10 cellular contexts compared by ENCODE assay signal in the genomic region with DNA sequence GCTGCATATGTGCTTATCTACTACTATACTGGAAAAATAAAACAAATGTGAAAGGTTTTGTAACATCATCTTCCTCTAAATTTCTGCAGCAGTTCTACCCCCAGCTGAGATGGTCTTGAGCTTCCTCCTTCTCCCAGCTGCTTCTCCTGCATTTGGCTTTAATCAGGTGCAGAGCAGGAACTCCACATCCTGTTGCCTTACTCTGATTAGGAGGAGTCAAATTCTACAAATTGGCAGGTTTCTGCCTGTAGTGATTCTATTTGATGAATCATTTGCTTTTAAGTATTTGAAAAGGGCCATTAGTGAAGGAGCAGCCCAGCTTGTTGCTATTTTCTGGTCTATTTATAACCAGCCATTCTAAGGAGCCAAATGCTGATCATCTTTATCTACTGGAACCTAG.
DNase-seq lines count a peak whose midpoint lies in the region; ATAC-seq, FAIRE-seq and TF ChIP-seq lines count a peak whose summit lies in the region.
"Had no signal": no experiment of that assay in that cellular context is flagged by ENCODE, and none has a peak within 500 bp of the region (broad histone marks: within the 10 kb centered on the region; RNA-seq: fewer than 3 reads in every experiment).

No MANE protein-coding gene starts in this region.

- no peak overlapping the region for H3K4me3 ChIP-seq in epithelial cell of esophagus (ENCODE audit: low read length)

- no peak overlapping the region for H3K27ac Mint-ChIP-seq in activated T-helper 2 cell treated with anti-CD3 and anti-CD28 coated beads, Interferon-gamma antibody, Interleukin-2, Interleukin-4, amounts not matched to agents 10 μg/mL and 5 μg/mL and 100 μg/mL, durations not matched to agents 14 hours and 24 hours and 36 hours
- no peak overlapping the region for H3K27ac Mint-ChIP-seq in H9
- H3K27ac Mint-ChIP-seq: effector memory CD8-positive, alpha-beta T cell had no signal

- H4K8ac ChIP-seq in H9 (replicated peaks; ENCODE audit: insufficient read length, low read depth, low read length), result no peak overlapping the region

- H4K91ac ChIP-seq in H9 (ENCODE audit: insufficient read length, low read depth, low read length), result no peak overlapping the region

- no peaks in the 10 kb centered on the region for H3K23me2 ChIP-seq in H9 (ENCODE audit: insufficient read length, low read depth, low read length, poor library complexity, severe bottlenecking)

- H3K4me3 Mint-ChIP-seq in activated T-helper 2 cell treated with anti-CD3 and anti-CD28 coated beads, Interferon-gamma antibody, Interleukin-2, Interleukin-4, amounts not matched to agents 10 μg/mL and 5 μg/mL and 100 μg/mL, durations not matched to agents 14 hours and 24 hours and 36 hours (ENCODE audit: low read depth), result no peak overlapping the region
- no peak overlapping the region for H3K4me3 Mint-ChIP-seq in H9
- H3K4me3 Mint-ChIP-seq: effector memory CD8-positive, alpha-beta T cell had no signal

- intact Hi-C loops in activated T-helper 2 cell treated with anti-CD3 and anti-CD28 coated beads, Interferon-gamma antibody, Interleukin-2, Interleukin-4, amounts not matched to agents 10 μg/mL and 5 μg/mL and 100 μg/mL, durations not matched to agents 14 hours and 24 hours and 36 hours (cut with micrococcal nuclease), result no loop called here

- H3K56ac ChIP-seq in H9 (ENCODE audit: insufficient read length, low read depth, low read length), result no peak overlapping the region

- H2BK20ac ChIP-seq in H9 (ENCODE audit: low read depth, low read length, poor library complexity, severe bottlenecking), result no peak overlapping the region

- H3K4me1 Mint-ChIP-seq in activated T-helper 2 cell treated with anti-CD3 and anti-CD28 coated beads, Interferon-gamma antibody, Interleukin-2, Interleukin-4, amounts not matched to agents 10 μg/mL and 5 μg/mL and 100 μg/mL, durations not matched to agents 14 hours and 24 hours and 36 hours (ENCODE audit: low read depth), result peaks cover 3% of the 10 kb centered on the region
- H3K4me1 Mint-ChIP-seq in H9, result peaks cover 11 to 13% of the 10 kb centered on the region in 2 experiments

- H3K79me1 ChIP-seq in H9 (ENCODE audit: insufficient read depth, low read depth, low read length, poor library complexity, severe bottlenecking), result no peaks in the 10 kb centered on the region

- no peak overlapping the region for H3K4me2 ChIP-seq in H9 (ENCODE audit: insufficient read depth, insufficient read length, low read length)

- H3K27ac ChIP-seq in H9 (ENCODE audit: insufficient read length, low read depth, low read length), result no peak overlapping the region

- no peak overlapping the region for H2AK5ac ChIP-seq in H9 (ENCODE audit: insufficient read length, low read length)

- peaks cover 16% of the 10 kb centered on the region for H3K27me3 Mint-ChIP-seq in activated T-helper 2 cell treated with anti-CD3 and anti-CD28 coated beads, Interferon-gamma antibody, Interleukin-2, Interleukin-4, amounts not matched to agents 10 μg/mL and 5 μg/mL and 100 μg/mL, durations not matched to agents 14 hours and 24 hours and 36 hours (ENCODE audit: low read depth)
- H3K27me3 Mint-ChIP-seq in H9 (ENCODE audit: low read depth), result no peaks in the 10 kb centered on the region
- H3K27me3 Mint-ChIP-seq: effector memory CD8-positive, alpha-beta T cell had no signal

- H2BK12ac ChIP-seq in H9 (ENCODE audit: insufficient read length, low read depth, low read length), result no peak overlapping the region

- no peaks in the 10 kb centered on the region for H3K9me3 ChIP-seq in H9 (ENCODE audit: control insufficient read depth, low read depth, low read length)
- H3K9me3 ChIP-seq: Caco-2 had no signal

- H4K5ac ChIP-seq in H9 (ENCODE audit: insufficient read length, low read depth, low read length), result no peak overlapping the region

- H3K79me2 ChIP-seq in H9 (ENCODE audit: insufficient read depth, low read length), result no peaks in the 10 kb centered on the region

- H2BK5ac ChIP-seq in H9 (ENCODE audit: insufficient read length, low read length), result no peak overlapping the region

- H3K18ac ChIP-seq in H9 (ENCODE audit: insufficient read length, low read depth, low read length), result no peak overlapping the region

- no peak overlapping the region for H2BK15ac ChIP-seq in H9 (ENCODE audit: low read depth, low read length)

- H3K4me1 ChIP-seq in H9 (ENCODE audit: insufficient read depth, low read length), result peaks cover 5% of the 10 kb centered on the region; the same call in 1 of the 2 replicates
- H3K4me1 ChIP-seq: Caco-2 had no signal

- no peak overlapping the region for H3K23ac ChIP-seq in H9 (ENCODE audit: insufficient read length, low read depth, low read length)

- no peak for TF ChIP-seq CTCF in epithelial cell of esophagus (IDR thresholded peaks at IDR 0.05; ENCODE audit: insufficient read depth, low read depth, low read length, missing control alignments)
- TF ChIP-seq CTCF in H9 (conservative IDR thresholded peaks at IDR 0.05), result no peak

- H2AFZ ChIP-seq in H9 (ENCODE audit: low read length), result no peak overlapping the region

- H2BK120ac ChIP-seq in H9 (ENCODE audit: low read depth, low read length, poor library complexity, severe bottlenecking), result no peak overlapping the region

- H3T11ph ChIP-seq in H9 (ENCODE audit: low read length), result no peak overlapping the region

- DNase-seq in A172 (ENCODE audit: low spot score) (peak; percentile 51), GM18507 (ENCODE audit: extremely low spot score, insufficient read length, low read depth) (no peak), NCI-H446 treated with DMSO at 0.1 percent for 48 hours (lab: John Stamatoyannopoulos, UW) (peak; percentile 48), epithelial cell of esophagus (ENCODE audit: low read depth) (peak; percentile 83), H9 (no peak)
- no peak for DNase-seq in activated T-helper 2 cell treated with anti-CD3 and anti-CD28 coated beads, Interferon-gamma antibody, Interleukin-2, Interleukin-4, amounts not matched to agents 10 μg/mL and 5 μg/mL and 100 μg/mL, durations not matched to agents 14 hours and 24 hours and 36 hours (ENCODE audit: low spot score)
- DNase-seq: Caco-2; effector memory CD8-positive, alpha-beta T cell had no signal

- no peaks in the 10 kb centered on the region for H3K27me3 ChIP-seq in H9 (ENCODE audit: insufficient read depth, low read length)

- no peaks in the 10 kb centered on the region for H3K36me3 Mint-ChIP-seq in activated T-helper 2 cell treated with anti-CD3 and anti-CD28 coated beads, Interferon-gamma antibody, Interleukin-2, Interleukin-4, amounts not matched to agents 10 μg/mL and 5 μg/mL and 100 μg/mL, durations not matched to agents 14 hours and 24 hours and 36 hours (ENCODE audit: low read depth)
- no peaks in the 10 kb centered on the region for H3K36me3 Mint-ChIP-seq in H9 (ENCODE audit: insufficient read depth in 1 of 3, low read depth in 3 of 3)

- no peak overlapping the region for H3K4ac ChIP-seq in H9 (ENCODE audit: low read depth, low read length)

- H3K9ac ChIP-seq in H9 (ENCODE audit: extremely low read depth, insufficient read length, low read length), result no peak overlapping the region

- ATAC-seq in HG03045 (IDR thresholded peaks at IDR 0.05; ENCODE audit: unreplicated experiment) (no peak), HG03378 (IDR thresholded peaks at IDR 0.05; ENCODE audit: unreplicated experiment) (no peak)
- ATAC-seq: effector memory CD8-positive, alpha-beta T cell had no signal

- H3K14ac ChIP-seq in H9 (ENCODE audit: insufficient read depth, low read length), result no peak overlapping the region

- peak; percentile 21 for FAIRE-seq in GM18507 (lab: Jason Lieb, UNC)

- H3K9me3 Mint-ChIP-seq in activated T-helper 2 cell treated with anti-CD3 and anti-CD28 coated beads, Interferon-gamma antibody, Interleukin-2, Interleukin-4, amounts not matched to agents 10 μg/mL and 5 μg/mL and 100 μg/mL, durations not matched to agents 14 hours and 24 hours and 36 hours, result peaks cover 5% of the 10 kb centered on the region
- H3K9me3 Mint-ChIP-seq in H9, result no peaks in the 10 kb centered on the region
- H3K9me3 Mint-ChIP-seq: effector memory CD8-positive, alpha-beta T cell had no signal

- no peaks in the 10 kb centered on the region for H4K20me1 ChIP-seq in H9 (ENCODE audit: control insufficient read depth, insufficient read depth, insufficient read length)

Comparison
In these comparisons a context has a peak if more than half of its experiments do, and no peak if none do; other contexts are left out.
1. DNase-seq: peak in A172 (single experiment), NCI-H446 treated with DMSO at 0.1 percent for 48 hours (single experiment) and epithelial cell of esophagus (single experiment); none in GM18507 (single experiment), activated T-helper 2 cell treated with anti-CD3 and anti-CD28 coated beads, Interferon-gamma antibody, Interleukin-2, Interleukin-4, amounts not matched to agents 10 μg/mL and 5 μg/mL and 100 μg/mL, durations not matched to agents 14 hours and 24 hours and 36 hours (single experiment) and H9 (single experiment).